7 cellular contexts compared by ENCODE assay signal in genomic region chr12:132488127-132489077, GRCh38. TPM values are rescaled to one million over a fixed set of nuclear protein-coding genes. Genes with fewer than 3 reads are reported as not detected.
DNase-seq lines count a peak whose midpoint lies in the region; ATAC-seq and TF ChIP-seq lines count a peak whose summit lies in the region.

No MANE protein-coding gene starts in this region.

- H3K23me2 ChIP-seq in H9 (ENCODE audit: insufficient read length, low read depth, low read length, poor library complexity, severe bottlenecking): peaks cover 6% of the 10 kb centered on the region

- TF ChIP-seq CTCF in H9 (conservative IDR thresholded peaks at IDR 0.05): no peak
- TF ChIP-seq CTCF in gastroesophageal sphincter (IDR thresholded peaks at IDR 0.05): no peak

- POLR2A ChIA-PET in T-cell (lab: Charles Lee): no interaction called here

- H3K14ac ChIP-seq in H9 (ENCODE audit: insufficient read depth, low read length): no peak overlapping the region

- H2BK20ac ChIP-seq in H9 (ENCODE audit: low read depth, low read length, poor library complexity, severe bottlenecking): no peak overlapping the region

- H3K79me2 ChIP-seq in H9 (ENCODE audit: insufficient read depth, low read length): peaks cover 20% of the 10 kb centered on the region; the same call in 1 of the 2 replicates

- H3K4me3 ChIP-seq in gastroesophageal sphincter: peak overlapping the region in 1 of 2 donors; percentile 61

- no peaks in the 10 kb centered on the region; the same call in 1 of the 2 replicates for H3K4me1 ChIP-seq in H9 (ENCODE audit: insufficient read depth, low read length)
- H3K4me1 ChIP-seq in gastroesophageal sphincter: peaks cover 0 to 42% (median 23%) of the 10 kb centered on the region in 3 donors

- H3K56ac ChIP-seq in H9 (ENCODE audit: insufficient read length, low read depth, low read length): no peak overlapping the region

- no peak for TF ChIP-seq EP300 in gastroesophageal sphincter (IDR thresholded peaks at IDR 0.05)

- H3T11ph ChIP-seq in H9 (ENCODE audit: low read length): no peak overlapping the region

- no peak overlapping the region for H2AFZ ChIP-seq in H9 (ENCODE audit: low read length)

- H3K36me3 Mint-ChIP-seq in H9 (ENCODE audit: insufficient read depth in 1 of 3, low read depth in 3 of 3): peaks cover 3 to 5% (median 5%) of the 10 kb centered on the region in 3 experiments
- peaks cover 3% of the 10 kb centered on the region for H3K36me3 Mint-ChIP-seq in T-cell
- peaks cover 13% of the 10 kb centered on the region for H3K36me3 Mint-ChIP-seq in stimulated activated memory B cell treated with anti-CD40 and anti-IgM and Interleukin-4, amounts not matched to agents 10 μg/mL and 1 μg/mL and 100 μg/mL, for 72 hours

- no peak overlapping the region for H3K23ac ChIP-seq in H9 (ENCODE audit: insufficient read length, low read depth, low read length)

- DNase-seq in H9: no peak
- peak in 11 of 34 experiments; percentile 26 to 69 (median 43) for DNase-seq in T-cell
- no peak for DNase-seq in NCI-H446 treated with DMSO at 0.1 percent for 48 hours (lab: John Stamatoyannopoulos, UW)
- DNase-seq in ACHN: no peak
- DNase-seq in NCI-H187 (lab: John Stamatoyannopoulos, UW): no peak

- no peak overlapping the region for H2BK120ac ChIP-seq in H9 (ENCODE audit: low read depth, low read length, poor library complexity, severe bottlenecking)

- H2BK15ac ChIP-seq in H9 (ENCODE audit: low read depth, low read length): no peak overlapping the region

- no peak overlapping the region for H2BK12ac ChIP-seq in H9 (ENCODE audit: insufficient read length, low read depth, low read length)

- H4K8ac ChIP-seq in H9 (replicated peaks; ENCODE audit: insufficient read length, low read depth, low read length): no peak overlapping the region

- H3K27ac ChIP-seq in H9 (ENCODE audit: insufficient read length, low read depth, low read length): no peak overlapping the region
- H3K27ac ChIP-seq in gastroesophageal sphincter: peak overlapping the region in 3 of 4 donors; percentile 75 to 88 (median 75)

- H2AK5ac ChIP-seq in H9 (ENCODE audit: insufficient read length, low read length): no peak overlapping the region

- no peaks in the 10 kb centered on the region for H3K9me3 Mint-ChIP-seq in H9
- H3K9me3 Mint-ChIP-seq in T-cell: no peaks in the 10 kb centered on the region
- H3K9me3 Mint-ChIP-seq in stimulated activated memory B cell treated with anti-CD40 and anti-IgM and Interleukin-4, amounts not matched to agents 10 μg/mL and 1 μg/mL and 100 μg/mL, for 72 hours: no peaks in the 10 kb centered on the region

- H3K4me3 Mint-ChIP-seq in H9 (peak overlapping the region; percentile 43 to 71), T-cell (peak overlapping the region; percentile 86 to 91 (median 86))
- peak overlapping the region; percentile 78 for H3K4me3 Mint-ChIP-seq in stimulated activated memory B cell treated with anti-CD40 and anti-IgM and Interleukin-4, amounts not matched to agents 10 μg/mL and 1 μg/mL and 100 μg/mL, for 72 hours

- no peak overlapping the region for H4K5ac ChIP-seq in H9 (ENCODE audit: insufficient read length, low read depth, low read length)

- H3K4me1 Mint-ChIP-seq in H9 (peaks cover 18 to 24% of the 10 kb centered on the region in 2 experiments), T-cell (peaks cover 52 to 58% (median 57%) of the 10 kb centered on the region in 3 donors)
- H3K4me1 Mint-ChIP-seq in stimulated activated memory B cell treated with anti-CD40 and anti-IgM and Interleukin-4, amounts not matched to agents 10 μg/mL and 1 μg/mL and 100 μg/mL, for 72 hours: peaks cover 61% of the 10 kb centered on the region

- H3K4ac ChIP-seq in H9 (ENCODE audit: low read depth, low read length): no peak overlapping the region

- ATAC-seq in T-cell (replicated peaks in 1 of 4): peak; percentile 9 to 39 (median 20)
- peak; percentile 26 for ATAC-seq in gastroesophageal sphincter
- ATAC-seq in stimulated activated memory B cell treated with anti-CD40 and anti-IgM and Interleukin-4, amounts not matched to agents 10 μg/mL and 1 μg/mL and 100 μg/mL, for 72 hours: peak; percentile 3

- peaks cover 15% of the 10 kb centered on the region; the same call in 1 of the 2 replicates for H3K27me3 ChIP-seq in H9 (ENCODE audit: insufficient read depth, low read length)
- no peaks in the 10 kb centered on the region for H3K27me3 ChIP-seq in gastroesophageal sphincter

- H3K9ac ChIP-seq in H9 (ENCODE audit: extremely low read depth, insufficient read length, low read length): no peak overlapping the region

- H3K4me2 ChIP-seq in H9 (ENCODE audit: insufficient read depth, insufficient read length, low read length): peak overlapping the region; percentile 9

- in situ Hi-C loops in ACHN (cut with HindIII; ENCODE audit: low pct_ligation_motif_present, low pct_unique_long_range_greater_than_20kb, low sequenced_read_pairs): no loop called here

- CTCF ChIA-PET in T-cell (lab: Charles Lee): no interaction called here

- H3K27me3 Mint-ChIP-seq in H9 (ENCODE audit: low read depth) (peaks cover 68% of the 10 kb centered on the region), T-cell (no peaks in the 10 kb centered on the region)
- no peaks in the 10 kb centered on the region for H3K27me3 Mint-ChIP-seq in stimulated activated memory B cell treated with anti-CD40 and anti-IgM and Interleukin-4, amounts not matched to agents 10 μg/mL and 1 μg/mL and 100 μg/mL, for 72 hours

- peaks cover 8% of the 10 kb centered on the region for H3K79me1 ChIP-seq in H9 (ENCODE audit: insufficient read depth, low read depth, low read length, poor library complexity, severe bottlenecking)

- peak in 1 of 2 donors; percentile 12 for TF ChIP-seq POLR2A in gastroesophageal sphincter (IDR thresholded peaks at IDR 0.05)

- no peak overlapping the region for H4K91ac ChIP-seq in H9 (ENCODE audit: insufficient read length, low read depth, low read length)

- H2BK5ac ChIP-seq in H9 (ENCODE audit: insufficient read length, low read length): no peak overlapping the region

- H3K9me3 ChIP-seq in H9 (ENCODE audit: control insufficient read depth, low read depth, low read length) (no peaks in the 10 kb centered on the region), gastroesophageal sphincter (no peaks in the 10 kb centered on the region)

- H3K36me3 ChIP-seq in gastroesophageal sphincter: peaks cover 0 to 2% of the 10 kb centered on the region in 2 donors

- no CpG with 5 or more reads among the region's 23 CpGs for WGBS in H9 (ENCODE audit: extremely low coverage, insufficient read length, low lambda C conversion rate)
- WGBS in gastroesophageal sphincter (ENCODE audit: low coverage in 1 of 2), 2 donors: 33 to 71% methylated on average over 12 of the region's 23 CpGs

- H3K18ac ChIP-seq in H9 (ENCODE audit: insufficient read length, low read depth, low read length): no peak overlapping the region

- H3K27ac Mint-ChIP-seq in H9 (no peak overlapping the region), T-cell (peak overlapping the region; percentile 95 to 99)
- peak overlapping the region; percentile 90 for H3K27ac Mint-ChIP-seq in stimulated activated memory B cell treated with anti-CD40 and anti-IgM and Interleukin-4, amounts not matched to agents 10 μg/mL and 1 μg/mL and 100 μg/mL, for 72 hours

- no peaks in the 10 kb centered on the region for H4K20me1 ChIP-seq in H9 (ENCODE audit: control insufficient read depth, insufficient read depth, insufficient read length)

RNA-seq across cellular contexts. Expression of gene FBRSL1, which starts 1.5 kb away (rescaled TPM):
- total RNA-seq in H9 (2021) (90.8 and 92.3 TPM in 2 replicates), T-cell (100 to 1,000 TPM in 2 of 5 donors, 10 to 100 TPM in 3; 82.1 to 114 (median 99.3) TPM), gastroesophageal sphincter (10 to 100 TPM in 2 of 4 donors, 1 to 10 TPM in 2; 8.5 to 24.7 (median 15.5) TPM)

Comparison
In these comparisons a context has a peak if more than half of its experiments do, and no peak if none do; other contexts are left out.
1. H3K27ac Mint-ChIP-seq: peak in T-cell (2 of 2) and stimulated activated memory B cell treated with anti-CD40 and anti-IgM and Interleukin-4, amounts not matched to agents 10 μg/mL and 1 μg/mL and 100 μg/mL, for 72 hours (single experiment); none in H9 (0 of 3).
2. Peak in every context shown above with its lines, with median percentiles within 50 percentile points of each other: H3K4me3 Mint-ChIP-seq and ATAC-seq.